ENCODE assay signal across 33 cellular contexts in the genomic region with DNA sequence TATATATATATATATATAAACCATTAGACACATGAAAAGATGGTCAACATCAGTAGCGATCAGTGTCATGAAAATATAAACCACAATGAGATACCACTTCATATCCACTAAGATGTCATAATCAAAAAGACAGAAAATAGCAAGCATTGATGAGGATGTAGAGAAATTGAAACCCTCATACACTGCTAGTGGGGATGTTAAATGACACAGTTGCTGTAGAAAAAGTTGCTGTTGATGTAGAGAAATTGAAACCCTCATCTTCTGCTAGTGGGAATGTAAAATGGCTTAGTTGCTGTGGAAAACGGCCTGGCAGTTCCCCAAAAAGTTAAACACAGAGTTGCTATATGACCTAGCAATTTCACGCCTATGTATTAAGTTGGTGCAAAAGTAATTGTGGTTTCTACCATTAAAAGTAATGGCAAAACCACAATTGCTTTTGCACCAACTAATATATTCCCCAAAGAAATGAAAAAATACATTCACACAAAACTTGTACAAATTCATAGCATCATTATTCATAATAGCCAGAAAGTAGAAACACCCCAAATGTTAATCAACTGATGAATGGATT.
"Had no signal": no experiment of that assay in that cellular context is flagged by ENCODE, and none has a peak within 500 bp of the region (broad histone marks: within the 10 kb centered on the region; RNA-seq: fewer than 3 reads in every experiment).

No MANE protein-coding gene starts in this region.

- H3K9me3 ChIP-seq: adrenal gland, ascending aorta, body of pancreas, breast epithelium had no signal

- H3K4me1 ChIP-seq: adrenal gland, ascending aorta, body of pancreas, breast epithelium had no signal

- H3K4me3 ChIP-seq: adrenal gland, ascending aorta, body of pancreas, breast epithelium, cardiac muscle cell had no signal

- DNase-seq: activated effector memory CD4-positive, alpha-beta T cell treated with anti-CD3 and anti-CD28 coated beads, Interleukin-2, amount 50 U/mL, for 16 hours; activated effector memory CD4-positive, alpha-beta T cell treated with Interleukin-2 at 50 U/mL for 16 hours; activated gamma-delta T cell; activated gamma-delta T cell treated with Interleukin-2 at 50 U/mL for 16 hours; activated naive CD4-positive, alpha-beta T cell; activated naive CD4-positive, alpha-beta T cell treated with anti-CD3 and anti-CD28 coated beads for 36 hours; activated naive CD4-positive, alpha-beta T cell treated with anti-CD3 and anti-CD28 coated beads, Interleukin-2, amount 10 ng/mL, durations not matched to agents 7 days and 5 days; activated naive CD4-positive, alpha-beta T cell treated with anti-CD3 and anti-CD28 coated beads, Interleukin-2, amount 50 U/mL, for 16 hours; activated naive CD4-positive, alpha-beta T cell treated with Interleukin-2 at 50 U/mL for 16 hours; activated naive CD8-positive, alpha-beta T cell treated with anti-CD3 and anti-CD28 coated beads for 36 hours; activated naive CD8-positive, alpha-beta T cell treated with anti-CD3 and anti-CD28 coated beads, Interleukin-2, amount 10 ng/mL, durations not matched to agents 7 days and 5 days; activated naive CD8-positive, alpha-beta T cell treated with anti-CD3 and anti-CD28 coated beads, Interleukin-2, amount 50 U/mL, for 24 hours; activated T-cell treated with anti-CD3 and anti-CD28 coated beads, Interleukin-2, amount 50 U/mL, for 24 hours; activated T-cell treated with anti-CD3 and anti-CD28 coated beads, Interleukin-2, amount 50 U/mL, for 4 hours; activated T-cell treated with anti-CD3 and anti-CD28 coated beads, Interleukin-2, amount 50 U/mL, for 48 hours; activated T-cell treated with anti-CD3 and anti-CD28 coated beads, Interleukin-2, amount 50 U/mL, for 72 hours; adrenal gland; amniotic stem cell; amygdala; anterior cingulate cortex; aorta; body of pancreas; brain microvascular endothelial cell; caudate nucleus; central memory CD4-positive, alpha-beta T cell; cerebellar nuclear complex had no signal

- H3K27me3 ChIP-seq: adrenal gland, ascending aorta, body of pancreas, brain microvascular endothelial cell, breast epithelium, cardiac muscle cell had no signal

- FAIRE-seq: astrocyte, bronchial epithelial cell had no signal

- H3K27ac ChIP-seq: adrenal gland, ascending aorta, body of pancreas, brain microvascular endothelial cell, breast epithelium, cardiac muscle cell had no signal

- ATAC-seq: activated naive CD4-positive, alpha-beta T cell treated with anti-CD3 and anti-CD28 coated beads, Interleukin-2, amount 50 U/mL, for 72 hours; activated naive CD8-positive, alpha-beta T cell treated with anti-CD3 and anti-CD28 coated beads, Interleukin-2, amount 50 U/mL, for 24 hours; activated T-cell treated with anti-CD3 and anti-CD28 coated beads, Interleukin-2, amount 50 U/mL, for 4 hours; activated T-cell treated with anti-CD3 and anti-CD28 coated beads, Interleukin-2, amount 50 U/mL, for 72 hours; activated T-helper 17 cell treated with anti-CD3 and anti-CD28 coated beads, Interleukin-2, amount 50 U/mL, for 72 hours; body of pancreas had no signal

- H3K36me3 ChIP-seq: adrenal gland, ascending aorta, brain microvascular endothelial cell, breast epithelium, cardiac muscle cell had no signal
